Comparison of ENCODE assay signal across 30 cellular contexts in genomic region chr14:100671386-100671901, GRCh38. TPM values are rescaled to one million over a fixed set of nuclear protein-coding genes. Genes with fewer than 3 reads are reported as not detected.
"Had no signal": no experiment of that assay in that cellular context is flagged by ENCODE, and none has a peak within 500 bp of the region (broad histone marks: within the 10 kb centered on the region; RNA-seq: fewer than 3 reads in every experiment).

No MANE protein-coding gene starts in this region.

- H3K4me3 Mint-ChIP-seq: dendritic cell treated with granulocyte-macrophage colony-stimulating factor and Interleukin-4, amounts not matched to agents 40 ng/mL and 50 ng/mL, for 4 days; endodermal cell; immature natural killer cell; memory B cell; natural killer cell; neural progenitor cell; stimulated activated memory B cell treated with anti-CD40 and anti-IgM and Interleukin-4, amounts not matched to agents 10 μg/mL and 1 μg/mL and 100 μg/mL, for 72 hours had no signal

- H3K9me3 ChIP-seq: colonic mucosa, esophagus muscularis mucosa, gastroesophageal sphincter, psoas muscle, spleen, suprapubic skin, transverse colon, upper lobe of right lung, uterus had no signal

- H3K27me3 ChIP-seq: colonic mucosa, neural progenitor cell, transverse colon, uterus had no signal

- DNase-seq: colonic mucosa; effector CD8-positive, alpha-beta T cell; endodermal cell; foreskin keratinocyte; hypothalamus; immature natural killer cell; islet precursor cell; natural killer cell; right cardiac atrium; spleen; stimulated activated CD4-positive, alpha-beta T cell treated with anti-CD3 and anti-CD28 coated beads, Interleukin-4, amount 100 ng/mL, for 4 hours; stimulated activated naive CD8-positive, alpha-beta T cell treated with anti-CD3 and anti-CD28 coated beads, Interleukin-15, Interleukin-2, amounts not matched to agents 100 U/mL and 50 U/mL, for 24 hours; transverse colon; upper lobe of right lung; uterus had no signal

- H3K4me3 ChIP-seq: colonic mucosa, esophagus muscularis mucosa, gastroesophageal sphincter, lung, neural progenitor cell, psoas muscle, skin epidermis, spleen, suprapubic skin, transverse colon, upper lobe of right lung, uterus had no signal

- ATAC-seq: foreskin keratinocyte; gastroesophageal sphincter; natural killer cell; psoas muscle; right cardiac atrium; stimulated activated memory B cell treated with anti-CD40 and anti-IgM and Interleukin-4, amounts not matched to agents 10 μg/mL and 1 μg/mL and 100 μg/mL, for 72 hours; stimulated activated naive CD8-positive, alpha-beta T cell treated with anti-CD3 and anti-CD28 coated beads, Interleukin-15, Interleukin-2, amounts not matched to agents 100 U/mL and 50 U/mL, for 24 hours; upper lobe of right lung had no signal

- H2AFZ ChIP-seq: neural progenitor cell had no signal

- H3K9me3 Mint-ChIP-seq: dendritic cell treated with granulocyte-macrophage colony-stimulating factor and Interleukin-4, amounts not matched to agents 40 ng/mL and 50 ng/mL, for 4 days; immature natural killer cell; natural killer cell; neural progenitor cell; stimulated activated memory B cell treated with anti-CD40 and anti-IgM and Interleukin-4, amounts not matched to agents 10 μg/mL and 1 μg/mL and 100 μg/mL, for 72 hours had no signal

- H3K4me1 ChIP-seq: uterus had no signal

- H3K9ac ChIP-seq: neural progenitor cell had no signal

- H3K4me2 ChIP-seq: neural progenitor cell had no signal

- H3K27ac Mint-ChIP-seq: dendritic cell treated with granulocyte-macrophage colony-stimulating factor and Interleukin-4, amounts not matched to agents 40 ng/mL and 50 ng/mL, for 4 days; endodermal cell; immature natural killer cell; memory B cell; natural killer cell; neural progenitor cell; stimulated activated memory B cell treated with anti-CD40 and anti-IgM and Interleukin-4, amounts not matched to agents 10 μg/mL and 1 μg/mL and 100 μg/mL, for 72 hours had no signal

- H3K27ac ChIP-seq: colonic mucosa, esophagus muscularis mucosa, foreskin keratinocyte, gastroesophageal sphincter, neural progenitor cell, psoas muscle, skin epidermis, spleen, suprapubic skin, upper lobe of right lung, uterus had no signal

- H3K36me3 ChIP-seq: colonic mucosa, esophagus muscularis mucosa, gastroesophageal sphincter, neural progenitor cell, spleen, suprapubic skin, transverse colon, upper lobe of right lung, uterus had no signal

- H3K36me3 Mint-ChIP-seq: immature natural killer cell; memory B cell; natural killer cell; neural progenitor cell; stimulated activated memory B cell treated with anti-CD40 and anti-IgM and Interleukin-4, amounts not matched to agents 10 μg/mL and 1 μg/mL and 100 μg/mL, for 72 hours had no signal

RNA-seq across cellular contexts. Expression of gene DLK1, which starts 55.2 kb away (rescaled TPM):
- total RNA-seq: endothelial cell of umbilical vein, epithelial cell of proximal tubule, fibroblast of lung, foreskin keratinocyte, gastroesophageal sphincter, mononuclear cell, natural killer cell, renal cortical epithelial cell, right cardiac atrium, suprapubic skin, transverse colon, upper lobe of right lung had no signal
- polyA plus RNA-seq: endothelial cell of umbilical vein, fibroblast of lung, foreskin keratinocyte, immature natural killer cell, spleen had no signal
